ENCODE assay signal across 1 cellular context in genomic region chr20:46174469-46175126, GRCh38.
TF ChIP-seq lines count a peak whose summit lies in the region.

No MANE protein-coding gene starts in this region.

TF ChIP-seq in HepG2, 621 proteins besides CTCF, POLR2A, EP300 and RAD21 (continued from another document and continues in another):
- no peak for TF ChIP-seq GRHL1 (CRISPR knock-in tag; conservative IDR thresholded peaks at IDR 0.05)
- 0 out of 2 replicates have a peak, but pooled peaks have one; percentile 32 for TF ChIP-seq ZNF891 (CRISPR knock-in tag; IDR thresholded peaks at IDR 0.05)
- TF ChIP-seq MTF2 (CRISPR knock-in tag; IDR thresholded peaks at IDR 0.05; ENCODE audit: borderline replicate concordance) = peak; percentile 94; the same call in 1 of the 2 replicates
- no peak for TF ChIP-seq GATA4 (IDR thresholded peaks at IDR 0.05; ENCODE audit: borderline replicate concordance, low read depth)
- TF ChIP-seq KDM2A (CRISPR knock-in tag; IDR thresholded peaks at IDR 0.05; ENCODE audit: borderline replicate concordance, low read depth) = peak; percentile 86
- no peak for TF ChIP-seq ZMAT5 (CRISPR knock-in tag; IDR thresholded peaks at IDR 0.05; ENCODE audit: borderline replicate concordance, low read depth)
- TF ChIP-seq ZNF775 (CRISPR knock-in tag; IDR thresholded peaks at IDR 0.05; ENCODE audit: borderline replicate concordance) = no peak
- TF ChIP-seq PRMT3 (CRISPR knock-in tag; IDR thresholded peaks at IDR 0.05; ENCODE audit: borderline replicate concordance, low read depth) = no peak
- no peak for TF ChIP-seq ZFP36 (IDR thresholded peaks at IDR 0.05; ENCODE audit: borderline replicate concordance, low read depth, low read length, partially characterized antibody)
- TF ChIP-seq MLLT10 (CRISPR knock-in tag; IDR thresholded peaks at IDR 0.05) = no peak
- 0 out of 2 replicates have a peak, but pooled peaks have one; percentile 30 for TF ChIP-seq ARNT2 (CRISPR knock-in tag; IDR thresholded peaks at IDR 0.05; ENCODE audit: low read depth)
- peak; percentile 53; the same call in 1 of the 2 replicates for TF ChIP-seq SALL1 (CRISPR knock-in tag; IDR thresholded peaks at IDR 0.05)
- TF ChIP-seq SNAI1 (CRISPR knock-in tag; IDR thresholded peaks at IDR 0.05; ENCODE audit: borderline replicate concordance) = no peak
- peak; percentile 24; the same call in 1 of the 2 replicates for TF ChIP-seq BCL6 (CRISPR knock-in tag; IDR thresholded peaks at IDR 0.05)
- no peak for TF ChIP-seq ZNF792 (CRISPR knock-in tag; IDR thresholded peaks at IDR 0.05)
- no peak for TF ChIP-seq ZNF407 (CRISPR knock-in tag; IDR thresholded peaks at IDR 0.05; ENCODE audit: not compliant biosample characterization)
- TF ChIP-seq CENPX (CRISPR knock-in tag; IDR thresholded peaks at IDR 0.05) = no peak
- TF ChIP-seq ZMYM4 (CRISPR knock-in tag; IDR thresholded peaks at IDR 0.05) = no peak
- peak; percentile 39; the same call in 1 of the 2 replicates for TF ChIP-seq UBTF (CRISPR knock-in tag; IDR thresholded peaks at IDR 0.05)
- 0 out of 2 replicates have a peak, but pooled peaks have one; percentile 28 for TF ChIP-seq KMT2A (CRISPR knock-in tag; IDR thresholded peaks at IDR 0.05)
- TF ChIP-seq ZNF687 (CRISPR knock-in tag; IDR thresholded peaks at IDR 0.05) = peak; percentile 36; the same call in 1 of the 2 replicates
- no peak for TF ChIP-seq GTF2F1 (IDR thresholded peaks at IDR 0.05; ENCODE audit: low read length)
- no peak for TF ChIP-seq SNAPC4 (CRISPR knock-in tag; IDR thresholded peaks at IDR 0.05)
- TF ChIP-seq ARHGAP35 (CRISPR knock-in tag; IDR thresholded peaks at IDR 0.05; ENCODE audit: borderline replicate concordance) = 0 out of 2 replicates have a peak, but pooled peaks have one; percentile 19
- 0 out of 2 replicates have a peak, but pooled peaks have one; percentile 34 for TF ChIP-seq ZBTB39 (CRISPR knock-in tag; IDR thresholded peaks at IDR 0.05)
- TF ChIP-seq ATF1 (CRISPR knock-in tag; IDR thresholded peaks at IDR 0.05) = no peak
- TF ChIP-seq TCF7 (IDR thresholded peaks at IDR 0.05; ENCODE audit: low read depth) = no peak
- TF ChIP-seq ZNF777 (CRISPR knock-in tag; IDR thresholded peaks at IDR 0.05) = peak; percentile 99
- no peak for TF ChIP-seq ZNF530 (CRISPR knock-in tag; IDR thresholded peaks at IDR 0.05; ENCODE audit: low read depth)
